ENCODE assay signal across 10 cellular contexts in the genomic region with DNA sequence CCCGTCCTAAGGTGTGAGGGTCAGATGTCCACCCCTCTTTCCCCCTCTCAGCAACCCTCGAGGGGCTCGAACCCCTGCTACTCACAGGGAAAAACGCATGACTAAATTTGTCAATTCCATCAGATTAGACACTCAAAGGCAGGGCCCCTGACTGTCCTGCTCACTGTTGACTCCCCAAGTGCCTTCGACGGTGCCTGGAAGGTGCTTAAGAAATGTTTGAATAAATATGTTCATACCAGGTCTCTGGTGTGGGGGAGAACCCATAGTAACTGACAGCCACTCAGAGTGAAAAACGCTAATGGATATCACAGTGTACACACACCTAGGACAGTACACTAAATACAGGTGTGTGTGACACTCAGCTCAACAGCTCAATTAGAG. TPM values are rescaled to one million over a fixed set of nuclear protein-coding genes. Genes with fewer than 3 reads are reported as not detected.
DNase-seq lines count a peak whose midpoint lies in the region; ATAC-seq and FAIRE-seq lines count a peak whose summit lies in the region.
"Had no signal": no experiment of that assay in that cellular context is flagged by ENCODE, and none has a peak within 500 bp of the region (broad histone marks: within the 10 kb centered on the region; RNA-seq: fewer than 3 reads in every experiment).

No MANE protein-coding gene starts in this region.

- H3K4me3 Mint-ChIP-seq in T-cell, result peak overlapping the region in 2 of 3 donors; percentile 55 to 94
- H3K4me3 Mint-ChIP-seq: activated CD8-positive, alpha-beta memory T cell treated with anti-CD3 and anti-CD28 coated beads, Interleukin-2, amount 10 ng/mL, durations not matched to agents 7 days and 5 days had no signal

- H3K27ac Mint-ChIP-seq in T-cell, result peak overlapping the region; percentile 40 to 86
- H3K27ac Mint-ChIP-seq: activated CD8-positive, alpha-beta memory T cell treated with anti-CD3 and anti-CD28 coated beads, Interleukin-2, amount 10 ng/mL, durations not matched to agents 7 days and 5 days had no signal

- no peaks in the 10 kb centered on the region for H3K9me3 ChIP-seq in small intestine (ENCODE audit: control insufficient read depth, low read depth)

- no peaks in the 10 kb centered on the region for H3K27me3 Mint-ChIP-seq in T-cell

- H3K36me3 ChIP-seq in small intestine (ENCODE audit: control insufficient read depth in 2 of 2, insufficient read depth in 2 of 2, low read length in 2 of 2), result no peaks in the 10 kb centered on the region

- H3K4me1 Mint-ChIP-seq in T-cell, result peaks cover 48 to 60% (median 59%) of the 10 kb centered on the region in 3 donors

- H3K4me1 ChIP-seq in small intestine (ENCODE audit: control insufficient read depth in 2 of 2, insufficient read depth in 1 of 2, low read depth in 1 of 2, low read length in 1 of 2), result peaks cover 0 to 4% of the 10 kb centered on the region in 2 donors

- ATAC-seq in T-cell (replicated peaks in 1 of 4), result no peak
- no peak for ATAC-seq in GM19395 (IDR thresholded peaks at IDR 0.05; ENCODE audit: unreplicated experiment)
- no peak for ATAC-seq in HG03175 (IDR thresholded peaks at IDR 0.05; ENCODE audit: unreplicated experiment)
- ATAC-seq: activated CD8-positive, alpha-beta memory T cell treated with anti-CD3 and anti-CD28 coated beads, Interleukin-2, amount 10 ng/mL, durations not matched to agents 7 days and 5 days; effector memory CD8-positive, alpha-beta T cell had no signal

- peak overlapping the region; percentile 77 to 86 for H3K27ac ChIP-seq in small intestine (ENCODE audit: low read depth in 1 of 2, low read length in 1 of 2)

- no peaks in the 10 kb centered on the region for H3K9me3 Mint-ChIP-seq in T-cell
- H3K9me3 Mint-ChIP-seq: effector memory CD8-positive, alpha-beta T cell had no signal

- no peaks in the 10 kb centered on the region for H3K27me3 ChIP-seq in small intestine (ENCODE audit: control insufficient read depth in 2 of 2, insufficient read depth in 2 of 2, low read length in 2 of 2)

- POLR2A ChIA-PET in T-cell (lab: Charles Lee), result no interaction called here

- peak; percentile 10 for DNase-seq in DMS153 treated with DMSO at 0.1 percent for 48 hours (lab: John Stamatoyannopoulos, UW; ENCODE audit: unreplicated experiment)
- no peak for DNase-seq in T-cell
- peak; percentile 51 for DNase-seq in islet precursor cell
- DNase-seq in small intestine, result no peak
- no peak for DNase-seq in GM19239 (ENCODE audit: insufficient read length, low spot score)
- DNase-seq in HCEC 1CT, result no peak
- DNase-seq: activated CD8-positive, alpha-beta memory T cell treated with anti-CD3 and anti-CD28 coated beads, Interleukin-2, amount 10 ng/mL, durations not matched to agents 7 days and 5 days; effector memory CD8-positive, alpha-beta T cell had no signal

- peaks cover 15% of the 10 kb centered on the region for H3K36me3 Mint-ChIP-seq in T-cell
- H3K36me3 Mint-ChIP-seq: activated CD8-positive, alpha-beta memory T cell treated with anti-CD3 and anti-CD28 coated beads, Interleukin-2, amount 10 ng/mL, durations not matched to agents 7 days and 5 days had no signal

- no peak overlapping the region for H3K4me3 ChIP-seq in small intestine (ENCODE audit: low read depth in 1 of 2, low read length in 2 of 2)

- FAIRE-seq in small intestine (lab: Jason Lieb, UNC) (no peak), GM19239 (lab: Jason Lieb, UNC) (no peak)

- 75 to 83% (median 83%) methylated on average over 7 of the region's 7 CpGs for WGBS in small intestine, 3 donors

- CTCF ChIA-PET in T-cell (lab: Charles Lee), result interaction anchor here in 1 of 2 donors (0.6 kb wide), 1 partner anchor 140 kb away, joined by 3 read pairs; no protein-coding TSS in a partner anchor

RNA-seq across cellular contexts. Expression of gene WASF2, which starts 39.7 kb away (rescaled TPM):
- 100 to 1,000 TPM; 145 to 161 (median 156) TPM for total RNA-seq in T-cell
- polyA plus RNA-seq in small intestine, result 10 to 100 TPM; 19.5 to 49.3 (median 20.5) TPM

Comparison
In these comparisons a context has a peak if more than half of its experiments do, and no peak if none do; other contexts are left out.
1. DNase-seq: peak in DMS153 treated with DMSO at 0.1 percent for 48 hours (single experiment) and islet precursor cell (single experiment); none in T-cell (0 of 34), small intestine (single experiment), GM19239 (single experiment) and HCEC 1CT (single experiment).